Comparison of ENCODE assay signal across 1 cellular context in genomic region chr2:8514748-8515389, GRCh38.
TF ChIP-seq lines count a peak whose summit lies in the region.

No MANE protein-coding gene starts in this region.

TF ChIP-seq in WTC11, 78 proteins besides CTCF, POLR2A, EP300 and RAD21 (continued from another document):
- TF ChIP-seq ERG (CRISPR knock-in tag; IDR thresholded peaks at IDR 0.05) (no peak), AR (CRISPR knock-in tag; IDR thresholded peaks at IDR 0.05) (no peak)
